15 cellular contexts compared by ENCODE assay signal in the genomic region with DNA sequence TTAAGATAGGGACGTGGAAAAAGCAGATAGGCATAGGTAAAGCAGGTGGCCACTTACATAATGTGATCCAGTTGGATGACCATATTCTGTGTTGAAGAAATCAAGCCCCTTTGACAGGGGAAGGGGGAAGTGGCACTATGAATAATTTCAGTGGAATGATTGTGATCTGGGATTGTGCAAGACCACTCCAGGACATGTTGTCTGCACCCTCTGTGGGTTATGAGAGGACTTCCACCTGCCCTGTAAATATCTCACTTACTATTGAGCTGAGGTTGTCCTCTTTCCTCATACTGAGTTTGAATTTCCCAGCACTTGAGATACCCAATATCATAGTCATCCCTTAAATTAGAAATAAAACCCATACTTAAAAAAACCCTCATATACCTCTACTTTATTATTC.
DNase-seq lines count a peak whose midpoint lies in the region; ATAC-seq and TF ChIP-seq lines count a peak whose summit lies in the region.
"Had no signal": no experiment of that assay in that cellular context is flagged by ENCODE, and none has a peak within 500 bp of the region (broad histone marks: within the 10 kb centered on the region; RNA-seq: fewer than 3 reads in every experiment).

No MANE protein-coding gene starts in this region.

- H3K27ac Mint-ChIP-seq in T-helper 2 cell treated with Interferon-gamma antibody and Interleukin-4, amounts not matched to agents 5 μg/mL and 100 μg/mL, for 36 hours: no peak overlapping the region
- H3K27ac Mint-ChIP-seq: activated CD8-positive, alpha-beta memory T cell treated with anti-CD3 and anti-CD28 coated beads, Interleukin-2, amount 10 ng/mL, durations not matched to agents 7 days and 5 days; stimulated activated effector memory CD8-positive, alpha-beta T cell treated with anti-CD3 and anti-CD28 coated beads, Interleukin-12 subunit alpha, Interleukin-12 subunit beta, amount 100 ng/mL, for 72 hours had no signal

- no peaks in the 10 kb centered on the region for H3K36me3 ChIP-seq in lower lobe of right lung
- no peaks in the 10 kb centered on the region for H3K36me3 ChIP-seq in SJCRH30
- H3K36me3 ChIP-seq: neural progenitor cell, transverse colon had no signal

- H3K9me3 Mint-ChIP-seq in T-helper 2 cell treated with Interferon-gamma antibody and Interleukin-4, amounts not matched to agents 5 μg/mL and 100 μg/mL, for 36 hours: no peaks in the 10 kb centered on the region
- H3K9me3 Mint-ChIP-seq: stimulated activated effector memory CD8-positive, alpha-beta T cell treated with anti-CD3 and anti-CD28 coated beads, Interleukin-12 subunit alpha, Interleukin-12 subunit beta, amount 100 ng/mL, for 72 hours had no signal

- no peaks in the 10 kb centered on the region for H3K9me3 ChIP-seq in lower lobe of right lung
- no peaks in the 10 kb centered on the region for H3K9me3 ChIP-seq in SJCRH30 (replicated peaks)
- H3K9me3 ChIP-seq: transverse colon had no signal

- H3K27me3 Mint-ChIP-seq in T-helper 2 cell treated with Interferon-gamma antibody and Interleukin-4, amounts not matched to agents 5 μg/mL and 100 μg/mL, for 36 hours (ENCODE audit: low read depth): peaks cover 7% of the 10 kb centered on the region

- DNase-seq in EH (ENCODE audit: low read depth) (peak; percentile 43), NB4 (ENCODE audit: low read depth) (peak; percentile 66), cardiac fibroblast (ENCODE audit: low read depth in 2 of 2) (peak; percentile 48 to 87), lower lobe of right lung (no peak), SJCRH30 (no peak), AML-193 (lab: John Stamatoyannopoulos, UW) (no peak)
- no peak for DNase-seq in T-helper 2 cell treated with Interferon-gamma antibody and Interleukin-4, amounts not matched to agents 5 μg/mL and 100 μg/mL, for 36 hours (ENCODE audit: low spot score)
- DNase-seq: activated CD4-positive, CD25-positive, alpha-beta regulatory T cell; activated CD8-positive, alpha-beta memory T cell treated with anti-CD3 and anti-CD28 coated beads, Interleukin-2, amount 10 ng/mL, durations not matched to agents 7 days and 5 days; activated gamma-delta T cell treated with Interleukin-2 at 50 U/mL for 16 hours; NCI-H510A treated with DMSO at 0.1 percent for 48 hours; transverse colon had no signal

- H3K27me3 ChIP-seq in lower lobe of right lung (ENCODE audit: low read depth): no peaks in the 10 kb centered on the region
- H3K27me3 ChIP-seq in SJCRH30: no peaks in the 10 kb centered on the region
- H3K27me3 ChIP-seq: neural progenitor cell, transverse colon had no signal

- H3K27ac ChIP-seq in lower lobe of right lung: no peak overlapping the region
- H3K27ac ChIP-seq in SJCRH30: no peak overlapping the region
- H3K27ac ChIP-seq: neural progenitor cell, transverse colon had no signal

- no peaks in the 10 kb centered on the region for H3K4me1 ChIP-seq in lower lobe of right lung
- H3K4me1 ChIP-seq in SJCRH30: peaks cover 14% of the 10 kb centered on the region
- H3K4me1 ChIP-seq: neural progenitor cell had no signal

- no peaks in the 10 kb centered on the region for H3K36me3 Mint-ChIP-seq in T-helper 2 cell treated with Interferon-gamma antibody and Interleukin-4, amounts not matched to agents 5 μg/mL and 100 μg/mL, for 36 hours (ENCODE audit: low read depth)
- H3K36me3 Mint-ChIP-seq: activated CD8-positive, alpha-beta memory T cell treated with anti-CD3 and anti-CD28 coated beads, Interleukin-2, amount 10 ng/mL, durations not matched to agents 7 days and 5 days; neural progenitor cell; stimulated activated effector memory CD8-positive, alpha-beta T cell treated with anti-CD3 and anti-CD28 coated beads, Interleukin-12 subunit alpha, Interleukin-12 subunit beta, amount 100 ng/mL, for 72 hours had no signal

- no peak overlapping the region for H3K4me3 ChIP-seq in NB4 (ENCODE audit: low read depth, low read length)
- no peak overlapping the region for H3K4me3 ChIP-seq in cardiac fibroblast (replicated peaks in 1 of 2; ENCODE audit: low read depth in 2 of 2, low read length in 2 of 2)
- no peak overlapping the region for H3K4me3 ChIP-seq in lower lobe of right lung
- no peak overlapping the region for H3K4me3 ChIP-seq in SJCRH30
- H3K4me3 ChIP-seq: neural progenitor cell, transverse colon had no signal

- ATAC-seq in lower lobe of right lung (peak; percentile 72 to 74), GM18868 (IDR thresholded peaks at IDR 0.05; ENCODE audit: unreplicated experiment) (no peak)
- ATAC-seq: activated CD8-positive, alpha-beta memory T cell treated with anti-CD3 and anti-CD28 coated beads, Interleukin-2, amount 10 ng/mL, durations not matched to agents 7 days and 5 days had no signal

- intact Hi-C loops in lower lobe of right lung (cut with DNase I): no loop called here

- no peak overlapping the region for H3K4me3 Mint-ChIP-seq in T-helper 2 cell treated with Interferon-gamma antibody and Interleukin-4, amounts not matched to agents 5 μg/mL and 100 μg/mL, for 36 hours
- H3K4me3 Mint-ChIP-seq: activated CD8-positive, alpha-beta memory T cell treated with anti-CD3 and anti-CD28 coated beads, Interleukin-2, amount 10 ng/mL, durations not matched to agents 7 days and 5 days; neural progenitor cell; stimulated activated effector memory CD8-positive, alpha-beta T cell treated with anti-CD3 and anti-CD28 coated beads, Interleukin-12 subunit alpha, Interleukin-12 subunit beta, amount 100 ng/mL, for 72 hours had no signal

- H3K4me1 Mint-ChIP-seq in T-helper 2 cell treated with Interferon-gamma antibody and Interleukin-4, amounts not matched to agents 5 μg/mL and 100 μg/mL, for 36 hours (ENCODE audit: low read depth): no peaks in the 10 kb centered on the region
- H3K4me1 Mint-ChIP-seq: activated CD8-positive, alpha-beta memory T cell treated with anti-CD3 and anti-CD28 coated beads, Interleukin-2, amount 10 ng/mL, durations not matched to agents 7 days and 5 days; neural progenitor cell; stimulated activated effector memory CD8-positive, alpha-beta T cell treated with anti-CD3 and anti-CD28 coated beads, Interleukin-12 subunit alpha, Interleukin-12 subunit beta, amount 100 ng/mL, for 72 hours had no signal

- no peak for TF ChIP-seq CTCF in NB4 (IDR thresholded peaks at IDR 0.05; ENCODE audit: low read depth, low read length)
- no peak for TF ChIP-seq CTCF in cardiac fibroblast (IDR thresholded peaks at IDR 0.05; ENCODE audit: low read depth, low read length)
- TF ChIP-seq CTCF in lower lobe of right lung (IDR thresholded peaks at IDR 0.05): no peak

- no peak for TF ChIP-seq POLR2A in NB4 (IDR thresholded peaks at IDR 0.05; ENCODE audit: extremely low read depth, insufficient read length)

Comparison
In these comparisons a context has a peak if more than half of its experiments do, and no peak if none do; other contexts are left out.
1. DNase-seq: peak in EH (single experiment), NB4 (single experiment) and cardiac fibroblast (2 of 2); none in lower lobe of right lung (single experiment), SJCRH30 (0 of 2), T-helper 2 cell treated with Interferon-gamma antibody and Interleukin-4, amounts not matched to agents 5 μg/mL and 100 μg/mL, for 36 hours (single experiment) and AML-193 (0 of 2).